8 cellular contexts compared by ENCODE assay signal in genomic region chr16:87391324-87391949, GRCh38. TPM values are rescaled to one million over a fixed set of nuclear protein-coding genes. Genes with fewer than 3 reads are reported as not detected.
DNase-seq lines count a peak whose midpoint lies in the region; ATAC-seq, FAIRE-seq and TF ChIP-seq lines count a peak whose summit lies in the region.

No MANE protein-coding gene starts in this region.

- peak overlapping the region; percentile 98 for H3K27ac Mint-ChIP-seq in T-helper 2 cell treated with Interferon-gamma antibody and Interleukin-4, amounts not matched to agents 5 μg/mL and 100 μg/mL, for 36 hours
- peak overlapping the region; percentile 97 for H3K27ac Mint-ChIP-seq in stimulated activated naive B cell treated with anti-CD40 and anti-IgM and Interleukin-4, amounts not matched to agents 10 μg/mL and 1 μg/mL and 100 μg/mL, for 72 hours

- no peaks in the 10 kb centered on the region for H3K36me3 ChIP-seq in GM12878 (ENCODE audit: control insufficient read depth in 2 of 2, insufficient read depth in 2 of 2, low read length in 1 of 2)
- peaks cover 0 to 6% of the 10 kb centered on the region in 2 experiments for H3K36me3 ChIP-seq in keratinocyte (ENCODE audit: control insufficient read depth in 2 of 2, extremely low read depth in 1 of 2, insufficient read depth in 2 of 2, low read length in 2 of 2)

- no peaks in the 10 kb centered on the region for H3K27me3 ChIP-seq in GM12878 (replicated peaks in 1 of 2; ENCODE audit: control insufficient read depth in 2 of 2, insufficient read depth in 2 of 2, low read length in 1 of 2)
- H3K27me3 ChIP-seq in keratinocyte (ENCODE audit: control insufficient read depth, extremely low read depth, insufficient read depth, low read length) = no peaks in the 10 kb centered on the region

- SMC1A ChIA-PET in GM12878 (lab: Charles Lee; ENCODE audit: uncharacterized antibody, unreplicated experiment) = no interaction called here

- H3K27me3 Mint-ChIP-seq in T-helper 2 cell treated with Interferon-gamma antibody and Interleukin-4, amounts not matched to agents 5 μg/mL and 100 μg/mL, for 36 hours (ENCODE audit: low read depth) = no peaks in the 10 kb centered on the region
- no peaks in the 10 kb centered on the region for H3K27me3 Mint-ChIP-seq in stimulated activated naive B cell treated with anti-CD40 and anti-IgM and Interleukin-4, amounts not matched to agents 10 μg/mL and 1 μg/mL and 100 μg/mL, for 72 hours

- no peak for ATAC-seq in GM12878
- no peak for ATAC-seq in stimulated activated naive B cell treated with anti-CD40 and anti-IgM and Interleukin-4, amounts not matched to agents 10 μg/mL and 1 μg/mL and 100 μg/mL, for 72 hours (replicated peaks)

- no peaks in the 10 kb centered on the region for H3K9me3 Mint-ChIP-seq in T-helper 2 cell treated with Interferon-gamma antibody and Interleukin-4, amounts not matched to agents 5 μg/mL and 100 μg/mL, for 36 hours
- H3K9me3 Mint-ChIP-seq in stimulated activated naive B cell treated with anti-CD40 and anti-IgM and Interleukin-4, amounts not matched to agents 10 μg/mL and 1 μg/mL and 100 μg/mL, for 72 hours = no peaks in the 10 kb centered on the region

- peaks cover 17% of the 10 kb centered on the region for H3K36me3 Mint-ChIP-seq in T-helper 2 cell treated with Interferon-gamma antibody and Interleukin-4, amounts not matched to agents 5 μg/mL and 100 μg/mL, for 36 hours (ENCODE audit: low read depth)
- peaks cover 2 to 9% of the 10 kb centered on the region in 2 donors for H3K36me3 Mint-ChIP-seq in stimulated activated naive B cell treated with anti-CD40 and anti-IgM and Interleukin-4, amounts not matched to agents 10 μg/mL and 1 μg/mL and 100 μg/mL, for 72 hours

- CTCF ChIA-PET in GM12878 (lab: Yijun Ruan, JAX) = interaction anchor here (0.7 kb wide), 1 partner anchor 244 kb away, joined by 3 read pairs; no protein-coding TSS in a partner anchor

- WGBS in GM12878 (ENCODE audit: insufficient coverage, insufficient replicate concordance, low lambda C conversion rate, missing lambda C conversion rate) = 12% methylated on average over 29 of the region's 44 CpGs

- peak overlapping the region; percentile 88 for H3K4me3 Mint-ChIP-seq in T-helper 2 cell treated with Interferon-gamma antibody and Interleukin-4, amounts not matched to agents 5 μg/mL and 100 μg/mL, for 36 hours
- peak overlapping the region; percentile 84 to 92 for H3K4me3 Mint-ChIP-seq in stimulated activated naive B cell treated with anti-CD40 and anti-IgM and Interleukin-4, amounts not matched to agents 10 μg/mL and 1 μg/mL and 100 μg/mL, for 72 hours

- peak overlapping the region; percentile 99 for H3K4me2 ChIP-seq in GM12878 (ENCODE audit: control insufficient read depth, insufficient read depth)
- peak overlapping the region; percentile 75 for H3K4me2 ChIP-seq in keratinocyte (ENCODE audit: control insufficient read depth, extremely low read depth, insufficient read depth, low read depth, low read length)

- BruUV-seq in GM12878 (replicated peaks; lab: Mats Ljungman, UMichigan) = TSS peak; percentile 95

- TF ChIP-seq RAD21 in GM12878 (IDR thresholded peaks at IDR 0.05; ENCODE audit: insufficient read depth, low read depth, low read length) = no peak

- DNase-seq in T-helper 2 cell treated with Interferon-gamma antibody and Interleukin-4, amounts not matched to agents 5 μg/mL and 100 μg/mL, for 36 hours (ENCODE audit: low spot score) = no peak
- DNase-seq in T-helper 2 cell (no peak), KBM-7 (peak; percentile 42), GM12878 (ENCODE audit: low read depth, low spot score) (no peak), keratinocyte (ENCODE audit: low read depth, low spot score) (no peak), GM12891 (ENCODE audit: insufficient read length, low spot score) (no peak)
- DNase-seq in stimulated activated naive B cell treated with anti-CD40 and anti-IgM and Interleukin-4, amounts not matched to agents 10 μg/mL and 1 μg/mL and 100 μg/mL, for 72 hours = no peak
- no peak for DNase-seq in activated effector memory CD4-positive, alpha-beta T cell treated with Interleukin-2 at 50 U/mL for 16 hours

- H4K20me1 ChIP-seq in GM12878 (ENCODE audit: control insufficient read depth, insufficient read depth) (peaks cover 9% of the 10 kb centered on the region; the same call in 1 of the 2 replicates), keratinocyte (ENCODE audit: control insufficient read depth, extremely low read depth, insufficient read depth, low read length) (peaks cover 15% of the 10 kb centered on the region)

- peaks cover 49% of the 10 kb centered on the region for H3K4me1 Mint-ChIP-seq in T-helper 2 cell treated with Interferon-gamma antibody and Interleukin-4, amounts not matched to agents 5 μg/mL and 100 μg/mL, for 36 hours (ENCODE audit: low read depth)
- H3K4me1 Mint-ChIP-seq in stimulated activated naive B cell treated with anti-CD40 and anti-IgM and Interleukin-4, amounts not matched to agents 10 μg/mL and 1 μg/mL and 100 μg/mL, for 72 hours = peaks cover 37 to 62% of the 10 kb centered on the region in 2 donors

- dilution Hi-C loops in keratinocyte (cut with MboI; ENCODE audit: extremely low pct_ligation_motif_present, low sequenced_read_pairs) = no loop called here

- H3K9me3 ChIP-seq in GM12878 (replicated peaks; ENCODE audit: control insufficient read depth, insufficient read depth, low read length) (no peaks in the 10 kb centered on the region), keratinocyte (ENCODE audit: control insufficient read depth, low read depth, low read length) (no peaks in the 10 kb centered on the region)

- in situ Hi-C loops in KBM-7 (cut with MboI; ENCODE audit: low pct_unique_long_range_greater_than_20kb, low sequenced_read_pairs) = no loop called here
- in situ Hi-C loops in GM12878 (cut with MboI) = loop anchor here (10.0 kb wide), 1 partner anchor 837 kb away; the partner anchor contains the start of gene MTHFSD

- H2AFZ ChIP-seq in GM12878 (ENCODE audit: control insufficient read depth, low read depth, low read length) (peak overlapping the region; percentile 61), keratinocyte (ENCODE audit: control insufficient read depth, low read length) (peak overlapping the region; percentile 20)

- no peak for TF ChIP-seq CTCF in GM12878 (IDR thresholded peaks at IDR 0.05 in 2 of 3, conservative IDR thresholded peaks at IDR 0.05 in 1 of 3; ENCODE audit: control insufficient read depth in 2 of 3, extremely low read depth in 1 of 3, insufficient read depth in 1 of 3, low read depth in 3 of 3, low read length in 3 of 3)
- TF ChIP-seq CTCF in keratinocyte (optimal IDR thresholded peaks at IDR 0.05 in 1 of 3, IDR thresholded peaks at IDR 0.05 in 1 of 3, conservative IDR thresholded peaks at IDR 0.05 in 1 of 3; ENCODE audit: extremely low read depth in 1 of 3, insufficient read depth in 2 of 3, low read length in 3 of 3) = no peak

- TF ChIP-seq POLR2A in GM12878 (IDR thresholded peaks at IDR 0.05; ENCODE audit: low read depth, low read length) (no peak), GM12891 (IDR thresholded peaks at IDR 0.05; ENCODE audit: low read depth, low read length) (no peak)

- POLR2A ChIA-PET in GM12878 (lab: Charles Lee) = no interaction called here

- intact Hi-C loops in GM12878 (cut with micrococcal nuclease; ENCODE audit: unreplicated experiment) = loop anchor here (5.0 kb wide), 1 partner anchor 376 kb away; the partner anchor contains the start of gene KLHDC4

- RAD21 ChIA-PET in GM12878 (lab: Charles Lee; ENCODE audit: unreplicated experiment) = no interaction called here

- peak overlapping the region; percentile 71 for H3K4me3 ChIP-seq in GM12878
- H3K4me3 ChIP-seq in keratinocyte (ENCODE audit: control insufficient read depth in 2 of 3, extremely low read depth in 1 of 3, insufficient read depth in 2 of 3, low read depth in 1 of 3, low read length in 3 of 3) = peak overlapping the region; percentile 67 to 84 (median 70)

- peak overlapping the region; percentile 85 for H3K9ac ChIP-seq in GM12878 (ENCODE audit: control insufficient read depth, insufficient read depth, low read length)
- peak overlapping the region; percentile 88 for H3K9ac ChIP-seq in keratinocyte (ENCODE audit: control insufficient read depth, extremely low read depth, insufficient read depth, low read length)

- H3K79me2 ChIP-seq in GM12878 (ENCODE audit: control insufficient read depth, insufficient read depth, low read length) (peaks cover 3% of the 10 kb centered on the region), keratinocyte (ENCODE audit: control insufficient read depth, insufficient read depth, low read length) (peaks cover 41% of the 10 kb centered on the region)

- no peak for FAIRE-seq in GM12878 (lab: Jason Lieb, UNC)
- no peak for FAIRE-seq in keratinocyte (lab: Jason Lieb, UNC)
- FAIRE-seq in GM12891 (lab: Jason Lieb, UNC) = no peak

- H3K9me1 ChIP-seq in keratinocyte (ENCODE audit: control insufficient read depth, extremely low read depth, insufficient read depth, low read length) = peaks cover 3% of the 10 kb centered on the region

- TF ChIP-seq EP300 in GM12878 (IDR thresholded peaks at IDR 0.05; ENCODE audit: borderline replicate concordance in 1 of 2, control insufficient read depth in 1 of 2, low read depth in 2 of 2, low read length in 2 of 2) = no peak

- H3K27ac ChIP-seq in GM12878 (ENCODE audit: control insufficient read depth, insufficient read depth) = peak overlapping the region; percentile 82
- peak overlapping the region; percentile 88 for H3K27ac ChIP-seq in keratinocyte (ENCODE audit: control insufficient read depth, insufficient read depth, low read length)

- H3K4me1 ChIP-seq in GM12878 (ENCODE audit: control insufficient read depth, insufficient read depth, low read length) (peaks cover 16% of the 10 kb centered on the region), keratinocyte (ENCODE audit: control insufficient read depth, extremely low read depth, insufficient read depth, low read length) (peaks cover 31% of the 10 kb centered on the region)

RNA-seq across cellular contexts. Expression of gene MAP1LC3B, which starts 0.7 kb away (rescaled TPM):
- 16.7 and 17.8 TPM in 2 replicates for total RNA-seq in GM12878 (2013; cell fraction: nucleolus; rRNA removed)
- total RNA-seq in GM12878 (2014; rRNA removed) = 7.4 and 8.1 TPM in 2 replicates
- 6.1 and 7.2 TPM in 2 replicates for total RNA-seq in GM12878 (2014; rRNA removed; fragmentation: Illumina TruSeq; extraction: Trizol)
- total RNA-seq in GM12878 (2021) = 21.4 and 21.5 TPM in 2 replicates
- 24.7 TPM for polyA plus RNA-seq in GM12878 (2011; ENCODE audit: low read depth)
- polyA plus RNA-seq in GM12878 (2011; rRNA removed) = 15.5 and 16.9 TPM in 2 replicates
- 8.0 and 13.2 TPM in 2 replicates for polyA plus RNA-seq in GM12878 (2011; cell fraction: cytosol; rRNA removed)
- 7.3 and 8.1 TPM in 2 replicates for polyA plus RNA-seq in GM12878 (2011; cell fraction: nucleus; rRNA removed)
- 31.9 and 34.0 TPM in 2 replicates for polyA plus RNA-seq in GM12878 (2012)
- 22.0 and 27.1 TPM in 2 replicates for polyA plus RNA-seq in GM12878 (2014; fragmentation: Illumina TruSeq; extraction: Trizol)
- 10 to 100 TPM in 1 of 2 experiments, 1 to 10 TPM in 1; 9.1 to 11.9 TPM for polyA plus RNA-seq in GM12878 (2014; fragmentation: Nextera tagmentation; extraction: Ambion mirVana)
- 9.4 and 10.3 TPM in 2 replicates for polyA plus RNA-seq in GM12878 (2014; rRNA removed)
- polyA plus RNA-seq in GM12878 (2016; fragmentation: Nextera tagmentation; extraction: Ambion mirVana) = 10 to 100 TPM; 42.7 to 42.8 TPM
- polyA minus RNA-seq in GM12878 (2011; rRNA and poly(A)+ RNA removed) = 7.8 and 9.0 TPM in 2 replicates
- polyA minus RNA-seq in GM12878 (2011; cell fraction: cytosol; rRNA and poly(A)+ RNA removed) = 4.1 and 8.4 TPM in 2 replicates
- polyA minus RNA-seq in GM12878 (2011; cell fraction: nucleus; rRNA and poly(A)+ RNA removed) = 4.4 and 5.6 TPM in 2 replicates
- 43.6 to 50.3 TPM (median 46.3 TPM) in 3 replicates for polyA plus RNA-seq in keratinocyte
- 218 TPM for polyA plus RNA-seq in keratinocyte (2011; ENCODE audit: low read depth)
- 61.5 and 109 TPM in 2 replicates for polyA plus RNA-seq in keratinocyte (2011; cell fraction: cytosol; rRNA removed)
- polyA plus RNA-seq in keratinocyte (2011; cell fraction: nucleus; rRNA removed) = 39.9 and 43.2 TPM in 2 replicates
- polyA plus RNA-seq in keratinocyte (2012; ENCODE audit: low replicate concordance) = 71.2 and 175 TPM in 2 replicates
- 15.2 to 23.2 TPM (median 20.6 TPM) in 3 replicates for polyA minus RNA-seq in keratinocyte
- 37.2 TPM for polyA minus RNA-seq in keratinocyte (2011; cell fraction: cytosol; rRNA and poly(A)+ RNA removed)
- 12.5 and 26.0 TPM in 2 replicates for polyA minus RNA-seq in keratinocyte (2011; cell fraction: nucleus; rRNA and poly(A)+ RNA removed)
- 31.3 TPM for polyA plus RNA-seq in GM12891 (2012; ENCODE audit: low read depth, missing spikeins)

RNA-seq across cellular contexts. Expression of gene FBXO31, which starts 7.9 kb away (rescaled TPM):
- total RNA-seq in GM12878 (2013; cell fraction: nucleolus; rRNA removed) = 24.8 and 40.0 TPM in 2 replicates
- total RNA-seq in GM12878 (2014; rRNA removed) (13.9 and 14.6 TPM in 2 replicates), GM12878 (2014; rRNA removed; fragmentation: Illumina TruSeq; extraction: Trizol) (7.4 and 8.4 TPM in 2 replicates), GM12878 (2021) (29.2 and 33.1 TPM in 2 replicates)
- 8.6 TPM for polyA plus RNA-seq in GM12878 (2011; ENCODE audit: low read depth)
- polyA plus RNA-seq in GM12878 (2011; rRNA removed) (9.3 and 14.8 TPM in 2 replicates), GM12878 (2014; fragmentation: Illumina TruSeq; extraction: Trizol) (3.6 and 8.6 TPM in 2 replicates), GM12878 (2014; fragmentation: Nextera tagmentation; extraction: Ambion mirVana) (under 1 TPM; 0.19 to 0.97 TPM), GM12878 (2014; rRNA removed) (15.8 and 22.6 TPM in 2 replicates), GM12878 (2016; fragmentation: Nextera tagmentation; extraction: Ambion mirVana) (10 to 100 TPM in 1 of 2 experiments, 1 to 10 TPM in 1; 10.0 to 10.7 TPM), keratinocyte (12.9 to 22.3 TPM (median 17.0 TPM) in 3 replicates)
- polyA plus RNA-seq in GM12878 (2011; cell fraction: cytosol; rRNA removed) = 11.5 and 13.6 TPM in 2 replicates
- polyA plus RNA-seq in GM12878 (2011; cell fraction: nucleus; rRNA removed) = 42.5 and 42.8 TPM in 2 replicates
- 18.2 and 20.2 TPM in 2 replicates for polyA plus RNA-seq in GM12878 (2012)
- polyA minus RNA-seq in GM12878 (2011; rRNA and poly(A)+ RNA removed) = 15.2 and 22.1 TPM in 2 replicates
- 4.8 and 7.2 TPM in 2 replicates for polyA minus RNA-seq in GM12878 (2011; cell fraction: cytosol; rRNA and poly(A)+ RNA removed)
- polyA minus RNA-seq in GM12878 (2011; cell fraction: nucleus; rRNA and poly(A)+ RNA removed) = 15.7 and 23.9 TPM in 2 replicates
- 20.8 TPM for polyA plus RNA-seq in keratinocyte (2011; ENCODE audit: low read depth)
- 8.0 and 13.7 TPM in 2 replicates for polyA plus RNA-seq in keratinocyte (2011; cell fraction: cytosol; rRNA removed)
- polyA plus RNA-seq in keratinocyte (2011; cell fraction: nucleus; rRNA removed) = 35.0 and 40.8 TPM in 2 replicates
- 14.9 and 18.8 TPM in 2 replicates for polyA plus RNA-seq in keratinocyte (2012; ENCODE audit: low replicate concordance)
- polyA minus RNA-seq in keratinocyte = 27.3 to 33.0 TPM (median 30.5 TPM) in 3 replicates
- polyA minus RNA-seq in keratinocyte (2011; cell fraction: cytosol; rRNA and poly(A)+ RNA removed) = 20.0 TPM
- polyA minus RNA-seq in keratinocyte (2011; cell fraction: nucleus; rRNA and poly(A)+ RNA removed) = 25.2 and 38.7 TPM in 2 replicates
- 15.3 TPM for polyA plus RNA-seq in GM12891 (2012; ENCODE audit: low read depth, missing spikeins)
